In the genomic region with DNA sequence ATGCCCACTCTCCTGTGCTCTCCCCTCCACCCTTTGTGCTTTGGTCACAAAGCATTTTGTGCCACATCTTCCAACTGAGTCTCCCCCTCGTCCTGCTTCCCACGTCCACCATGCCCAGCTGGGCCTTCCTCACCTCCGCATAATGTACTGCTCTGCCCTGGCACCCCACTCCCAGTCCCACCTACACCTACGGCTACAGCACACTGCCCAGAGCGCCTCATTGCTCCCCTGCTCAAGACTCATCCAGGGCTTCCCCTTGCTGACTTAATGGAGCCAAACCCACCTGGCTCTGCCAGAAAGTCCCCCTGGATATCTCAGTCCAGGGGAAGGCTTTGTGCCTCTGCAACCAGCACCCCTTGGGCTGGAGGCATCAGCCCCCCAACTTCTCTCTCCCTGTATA, we compare ENCODE assay signal across 1 cellular context.
TF ChIP-seq lines count a peak whose summit lies in the region.

No MANE protein-coding gene starts in this region.

TF ChIP-seq in GM23338, 12 proteins besides CTCF, POLR2A, EP300 and RAD21 (continued from another document):
- TF ChIP-seq, protein P1, sequence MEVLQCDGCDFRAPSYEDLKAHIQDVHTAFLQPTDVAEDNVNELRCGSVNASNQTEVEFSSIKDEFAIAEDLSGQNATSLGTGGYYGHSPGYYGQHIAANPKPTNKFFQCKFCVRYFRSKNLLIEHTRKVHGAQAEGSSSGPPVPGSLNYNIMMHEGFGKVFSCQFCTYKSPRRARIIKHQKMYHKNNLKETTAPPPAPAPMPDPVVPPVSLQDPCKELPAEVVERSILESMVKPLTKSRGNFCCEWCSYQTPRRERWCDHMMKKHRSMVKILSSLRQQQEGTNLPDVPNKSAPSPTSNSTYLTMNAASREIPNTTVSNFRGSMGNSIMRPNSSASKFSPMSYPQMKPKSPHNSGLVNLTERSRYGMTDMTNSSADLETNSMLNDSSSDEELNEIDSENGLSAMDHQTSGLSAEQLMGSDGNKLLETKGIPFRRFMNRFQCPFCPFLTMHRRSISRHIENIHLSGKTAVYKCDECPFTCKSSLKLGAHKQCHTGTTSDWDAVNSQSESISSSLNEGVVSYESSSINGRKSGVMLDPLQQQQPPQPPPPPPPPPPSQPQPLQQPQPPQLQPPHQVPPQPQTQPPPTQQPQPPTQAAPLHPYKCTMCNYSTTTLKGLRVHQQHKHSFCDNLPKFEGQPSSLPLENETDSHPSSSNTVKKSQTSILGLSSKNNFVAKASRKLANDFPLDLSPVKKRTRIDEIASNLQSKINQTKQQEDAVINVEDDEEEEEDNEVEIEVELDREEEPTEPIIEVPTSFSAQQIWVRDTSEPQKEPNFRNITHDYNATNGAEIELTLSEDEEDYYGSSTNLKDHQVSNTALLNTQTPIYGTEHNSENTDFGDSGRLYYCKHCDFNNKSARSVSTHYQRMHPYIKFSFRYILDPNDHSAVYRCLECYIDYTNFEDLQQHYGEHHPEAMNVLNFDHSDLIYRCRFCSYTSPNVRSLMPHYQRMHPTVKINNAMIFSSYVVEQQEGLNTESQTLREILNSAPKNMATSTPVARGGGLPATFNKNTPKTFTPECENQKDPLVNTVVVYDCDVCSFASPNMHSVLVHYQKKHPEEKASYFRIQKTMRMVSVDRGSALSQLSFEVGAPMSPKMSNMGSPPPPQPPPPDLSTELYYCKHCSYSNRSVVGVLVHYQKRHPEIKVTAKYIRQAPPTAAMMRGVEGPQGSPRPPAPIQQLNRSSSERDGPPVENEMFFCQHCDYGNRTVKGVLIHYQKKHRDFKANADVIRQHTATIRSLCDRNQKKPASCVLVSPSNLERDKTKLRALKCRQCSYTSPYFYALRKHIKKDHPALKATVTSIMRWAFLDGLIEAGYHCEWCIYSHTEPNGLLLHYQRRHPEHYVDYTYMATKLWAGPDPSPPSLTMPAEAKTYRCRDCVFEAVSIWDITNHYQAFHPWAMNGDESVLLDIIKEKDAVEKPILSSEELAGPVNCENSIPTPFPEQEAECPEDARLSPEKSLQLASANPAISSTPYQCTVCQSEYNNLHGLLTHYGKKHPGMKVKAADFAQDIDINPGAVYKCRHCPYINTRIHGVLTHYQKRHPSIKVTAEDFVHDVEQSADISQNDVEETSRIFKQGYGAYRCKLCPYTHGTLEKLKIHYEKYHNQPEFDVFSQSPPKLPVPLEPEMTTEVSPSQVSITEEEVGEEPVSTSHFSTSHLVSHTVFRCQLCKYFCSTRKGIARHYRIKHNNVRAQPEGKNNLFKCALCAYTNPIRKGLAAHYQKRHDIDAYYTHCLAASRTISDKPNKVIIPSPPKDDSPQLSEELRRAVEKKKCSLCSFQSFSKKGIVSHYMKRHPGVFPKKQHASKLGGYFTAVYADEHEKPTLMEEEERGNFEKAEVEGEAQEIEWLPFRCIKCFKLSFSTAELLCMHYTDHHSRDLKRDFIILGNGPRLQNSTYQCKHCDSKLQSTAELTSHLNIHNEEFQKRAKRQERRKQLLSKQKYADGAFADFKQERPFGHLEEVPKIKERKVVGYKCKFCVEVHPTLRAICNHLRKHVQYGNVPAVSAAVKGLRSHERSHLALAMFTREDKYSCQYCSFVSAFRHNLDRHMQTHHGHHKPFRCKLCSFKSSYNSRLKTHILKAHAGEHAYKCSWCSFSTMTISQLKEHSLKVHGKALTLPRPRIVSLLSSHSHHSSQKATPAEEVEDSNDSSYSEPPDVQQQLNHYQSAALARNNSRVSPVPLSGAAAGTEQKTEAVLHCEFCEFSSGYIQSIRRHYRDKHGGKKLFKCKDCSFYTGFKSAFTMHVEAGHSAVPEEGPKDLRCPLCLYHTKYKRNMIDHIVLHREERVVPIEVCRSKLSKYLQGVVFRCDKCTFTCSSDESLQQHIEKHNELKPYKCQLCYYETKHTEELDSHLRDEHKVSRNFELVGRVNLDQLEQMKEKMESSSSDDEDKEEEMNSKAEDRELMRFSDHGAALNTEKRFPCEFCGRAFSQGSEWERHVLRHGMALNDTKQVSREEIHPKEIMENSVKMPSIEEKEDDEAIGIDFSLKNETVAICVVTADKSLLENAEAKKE (CRISPR knock-in tag; IDR thresholded peaks at IDR 0.05): no peak
- TF ChIP-seq CREB1 (CRISPR knock-in tag; IDR thresholded peaks at IDR 0.05; ENCODE audit: low read depth) (no peak), JUNB (IDR thresholded peaks at IDR 0.05; ENCODE audit: unreplicated experiment) (no peak), EZH2 (IDR thresholded peaks at IDR 0.05; ENCODE audit: low read depth, unreplicated experiment) (no peak), ZNF114 (CRISPR knock-in tag; IDR thresholded peaks at IDR 0.05) (no peak)
- TF ChIP-seq, protein P2, sequence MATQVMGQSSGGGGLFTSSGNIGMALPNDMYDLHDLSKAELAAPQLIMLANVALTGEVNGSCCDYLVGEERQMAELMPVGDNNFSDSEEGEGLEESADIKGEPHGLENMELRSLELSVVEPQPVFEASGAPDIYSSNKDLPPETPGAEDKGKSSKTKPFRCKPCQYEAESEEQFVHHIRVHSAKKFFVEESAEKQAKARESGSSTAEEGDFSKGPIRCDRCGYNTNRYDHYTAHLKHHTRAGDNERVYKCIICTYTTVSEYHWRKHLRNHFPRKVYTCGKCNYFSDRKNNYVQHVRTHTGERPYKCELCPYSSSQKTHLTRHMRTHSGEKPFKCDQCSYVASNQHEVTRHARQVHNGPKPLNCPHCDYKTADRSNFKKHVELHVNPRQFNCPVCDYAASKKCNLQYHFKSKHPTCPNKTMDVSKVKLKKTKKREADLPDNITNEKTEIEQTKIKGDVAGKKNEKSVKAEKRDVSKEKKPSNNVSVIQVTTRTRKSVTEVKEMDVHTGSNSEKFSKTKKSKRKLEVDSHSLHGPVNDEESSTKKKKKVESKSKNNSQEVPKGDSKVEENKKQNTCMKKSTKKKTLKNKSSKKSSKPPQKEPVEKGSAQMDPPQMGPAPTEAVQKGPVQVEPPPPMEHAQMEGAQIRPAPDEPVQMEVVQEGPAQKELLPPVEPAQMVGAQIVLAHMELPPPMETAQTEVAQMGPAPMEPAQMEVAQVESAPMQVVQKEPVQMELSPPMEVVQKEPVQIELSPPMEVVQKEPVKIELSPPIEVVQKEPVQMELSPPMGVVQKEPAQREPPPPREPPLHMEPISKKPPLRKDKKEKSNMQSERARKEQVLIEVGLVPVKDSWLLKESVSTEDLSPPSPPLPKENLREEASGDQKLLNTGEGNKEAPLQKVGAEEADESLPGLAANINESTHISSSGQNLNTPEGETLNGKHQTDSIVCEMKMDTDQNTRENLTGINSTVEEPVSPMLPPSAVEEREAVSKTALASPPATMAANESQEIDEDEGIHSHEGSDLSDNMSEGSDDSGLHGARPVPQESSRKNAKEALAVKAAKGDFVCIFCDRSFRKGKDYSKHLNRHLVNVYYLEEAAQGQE (IDR thresholded peaks at IDR 0.05; ENCODE audit: unreplicated experiment): no peak
- TF ChIP-seq, protein P3, sequence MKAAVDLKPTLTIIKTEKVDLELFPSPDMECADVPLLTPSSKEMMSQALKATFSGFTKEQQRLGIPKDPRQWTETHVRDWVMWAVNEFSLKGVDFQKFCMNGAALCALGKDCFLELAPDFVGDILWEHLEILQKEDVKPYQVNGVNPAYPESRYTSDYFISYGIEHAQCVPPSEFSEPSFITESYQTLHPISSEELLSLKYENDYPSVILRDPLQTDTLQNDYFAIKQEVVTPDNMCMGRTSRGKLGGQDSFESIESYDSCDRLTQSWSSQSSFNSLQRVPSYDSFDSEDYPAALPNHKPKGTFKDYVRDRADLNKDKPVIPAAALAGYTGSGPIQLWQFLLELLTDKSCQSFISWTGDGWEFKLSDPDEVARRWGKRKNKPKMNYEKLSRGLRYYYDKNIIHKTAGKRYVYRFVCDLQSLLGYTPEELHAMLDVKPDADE (IDR thresholded peaks at IDR 0.05): no peak
